Comparison of ENCODE assay signal across 8 cellular contexts in the genomic region with DNA sequence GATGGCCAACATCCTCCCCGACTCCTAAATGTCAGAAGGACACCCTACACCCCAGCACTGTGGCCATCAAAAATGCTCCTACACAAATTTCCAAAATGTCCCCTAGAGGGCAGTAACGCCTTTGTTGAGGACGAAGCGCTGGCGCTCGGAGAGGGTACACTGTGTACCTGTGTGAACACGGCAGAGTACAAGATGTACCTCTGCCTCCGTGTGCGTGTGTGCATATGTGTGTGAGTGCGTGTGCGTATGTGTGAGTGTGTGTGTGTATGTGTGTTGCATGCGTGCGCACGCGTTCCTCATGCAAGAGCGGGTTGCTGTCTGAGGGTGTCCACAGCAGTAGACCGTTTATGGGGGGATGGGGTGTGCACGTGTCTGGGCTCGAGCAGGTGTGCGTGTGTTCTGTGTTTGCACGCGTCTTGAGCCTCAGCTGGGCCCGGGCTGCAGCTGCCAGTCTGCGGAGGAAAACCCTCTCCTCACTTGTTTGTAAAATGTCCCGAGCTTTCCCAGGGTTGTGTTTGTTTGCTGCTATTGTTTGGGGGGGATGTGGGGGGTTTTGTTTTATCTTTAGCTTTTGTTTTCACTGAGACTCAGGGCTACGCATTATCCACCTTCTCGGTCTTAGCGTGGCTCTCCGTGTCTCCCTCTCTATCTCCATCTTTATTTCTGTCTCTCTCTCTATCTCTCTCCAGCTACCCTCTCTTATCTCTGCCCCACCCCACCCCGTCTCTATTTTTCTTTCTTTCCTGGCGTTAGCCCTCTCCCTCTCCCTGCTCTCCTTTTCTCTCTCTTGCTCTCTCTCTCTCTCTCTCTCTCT. TPM values are rescaled to one million over a fixed set of nuclear protein-coding genes. Genes with fewer than 3 reads are reported as not detected.
DNase-seq lines count a peak whose midpoint lies in the region; ATAC-seq and TF ChIP-seq lines count a peak whose summit lies in the region.

No MANE protein-coding gene starts in this region.

- no peaks in the 10 kb centered on the region for H3K9me3 ChIP-seq in BLaER1
- H3K9me3 ChIP-seq in lower lobe of right lung: no peaks in the 10 kb centered on the region

- H4K20me1 ChIP-seq in BLaER1: peaks cover 5% of the 10 kb centered on the region; the same call in 1 of the 2 replicates

- H3K27ac ChIP-seq in BLaER1 (peak overlapping the region; percentile 55), lower lobe of right lung (peak overlapping the region; percentile 58)

- H3K27me3 Mint-ChIP-seq in dendritic cell treated with granulocyte-macrophage colony-stimulating factor and Interleukin-4, amounts not matched to agents 40 ng/mL and 50 ng/mL, for 4 days: peaks cover 4% of the 10 kb centered on the region

- H3K27ac Mint-ChIP-seq in dendritic cell treated with granulocyte-macrophage colony-stimulating factor and Interleukin-4, amounts not matched to agents 40 ng/mL and 50 ng/mL, for 4 days: peak overlapping the region; percentile 8

- peaks cover 13% of the 10 kb centered on the region for H3K4me1 Mint-ChIP-seq in dendritic cell treated with granulocyte-macrophage colony-stimulating factor and Interleukin-4, amounts not matched to agents 40 ng/mL and 50 ng/mL, for 4 days (ENCODE audit: low read depth)

- DNase-seq in NCI-H2196 treated with DMSO at 0.1 percent for 48 hours (lab: John Stamatoyannopoulos, UW; ENCODE audit: unreplicated experiment) (peak; percentile 31), lower lobe of right lung (peak; percentile 84)
- DNase-seq in activated CD4-positive, alpha-beta T cell treated with anti-CD3 and anti-CD28 coated beads for 4 hours: peak; percentile 71 to 73
- DNase-seq in stimulated activated CD8-positive, alpha-beta memory T cell treated with anti-CD3 and anti-CD28 coated beads, Interleukin-2, amount 100 ng/mL, for 1 hour (ENCODE audit: low read depth in 2 of 2): peak; percentile 33 to 51

- H3K4me1 ChIP-seq in BLaER1: peaks cover 10% of the 10 kb centered on the region
- H3K4me1 ChIP-seq in lower lobe of right lung: no peaks in the 10 kb centered on the region

- peak; percentile 55 for TF ChIP-seq CTCF in lower lobe of right lung (IDR thresholded peaks at IDR 0.05)

- peak overlapping the region; percentile 78 for H3K4me2 ChIP-seq in BLaER1

- peak; percentile 76 for ATAC-seq in GM18907 (IDR thresholded peaks at IDR 0.05; ENCODE audit: unreplicated experiment)
- peak; percentile 76 for ATAC-seq in HG03097 (IDR thresholded peaks at IDR 0.05; ENCODE audit: low FRiP score, unreplicated experiment)
- ATAC-seq in lower lobe of right lung: peak; percentile 93 to 98

- H3K4me3 Mint-ChIP-seq in dendritic cell treated with granulocyte-macrophage colony-stimulating factor and Interleukin-4, amounts not matched to agents 40 ng/mL and 50 ng/mL, for 4 days: peak overlapping the region; percentile 64

- H3K4me3 ChIP-seq in BLaER1 (peak overlapping the region; percentile 64), lower lobe of right lung (peak overlapping the region; percentile 46)

- 0 out of 2 replicates have a peak, but pooled peaks cover 5% of the 10 kb centered on the region for H3K36me3 ChIP-seq in BLaER1
- H3K36me3 ChIP-seq in lower lobe of right lung: no peaks in the 10 kb centered on the region

- intact Hi-C loops in dendritic cell treated with granulocyte-macrophage colony-stimulating factor and Interleukin-4, amounts not matched to agents 40 ng/mL and 50 ng/mL, for 4 days (cut with micrococcal nuclease): loop anchor here (2.0 kb wide), 1 partner anchor 17 kb away; no protein-coding TSS in a partner anchor
- intact Hi-C loops in lower lobe of right lung (cut with DNase I): no loop called here

- no peaks in the 10 kb centered on the region for H3K36me3 Mint-ChIP-seq in dendritic cell treated with granulocyte-macrophage colony-stimulating factor and Interleukin-4, amounts not matched to agents 40 ng/mL and 50 ng/mL, for 4 days (ENCODE audit: low read depth)

- H3K9ac ChIP-seq in BLaER1: peak overlapping the region; percentile 69

- H3K27me3 ChIP-seq in BLaER1: peaks cover 12% of the 10 kb centered on the region; the same call in 1 of the 2 replicates
- no peaks in the 10 kb centered on the region for H3K27me3 ChIP-seq in lower lobe of right lung (ENCODE audit: low read depth)

- H3K9me3 Mint-ChIP-seq in dendritic cell treated with granulocyte-macrophage colony-stimulating factor and Interleukin-4, amounts not matched to agents 40 ng/mL and 50 ng/mL, for 4 days: peaks cover 5% of the 10 kb centered on the region

RNA-seq across cellular contexts. Expression of a gene that starts 10.4 kb away (rescaled TPM):
- 27.9 TPM for total RNA-seq in lower lobe of right lung

RNA-seq across cellular contexts. Expression of a gene that starts 22.1 kb away (rescaled TPM):
- 14.8 TPM for total RNA-seq in lower lobe of right lung

RNA-seq across cellular contexts. Expression of a gene that starts 23.2 kb away (rescaled TPM):
- total RNA-seq in lower lobe of right lung: 0.56 TPM

Comparison
In these comparisons a context has a peak if more than half of its experiments do, and no peak if none do; other contexts are left out.
1. Peak in every context shown above with its lines: DNase-seq, ATAC-seq, H3K4me3 ChIP-seq and H3K27ac ChIP-seq.
2. DNase-seq: peak in every context shown above with its lines; median percentile 84 in lower lobe of right lung; 72 in activated CD4-positive, alpha-beta T cell treated with anti-CD3 and anti-CD28 coated beads for 4 hours; 42 in stimulated activated CD8-positive, alpha-beta memory T cell treated with anti-CD3 and anti-CD28 coated beads, Interleukin-2, amount 100 ng/mL, for 1 hour; 31 in NCI-H2196 treated with DMSO at 0.1 percent for 48 hours.